Comparison of ENCODE assay signal across 1 cellular context in genomic region chr9:124906966-124907365, GRCh38.
TF ChIP-seq lines count a peak whose summit lies in the region.

No MANE protein-coding gene starts in this region.

TF ChIP-seq in endothelial cell of umbilical vein, 7 proteins besides CTCF, POLR2A, EP300 and RAD21:
- TF ChIP-seq MYC (IDR thresholded peaks at IDR 0.05; ENCODE audit: low read depth, low read length) (no peak), GATA2 (IDR thresholded peaks at IDR 0.05; ENCODE audit: insufficient read depth, insufficient read length, low read depth, low read length) (no peak), POLR2AphosphoS5 (IDR thresholded peaks at IDR 0.05; ENCODE audit: insufficient read depth, low read depth, low read length) (no peak)
